ENCODE assay signal across 8 cellular contexts in genomic region chr12:56258820-56259183, GRCh38. TPM values are rescaled to one million over a fixed set of nuclear protein-coding genes. Genes with fewer than 3 reads are reported as not detected.
DNase-seq lines count a peak whose midpoint lies in the region; ATAC-seq, FAIRE-seq and TF ChIP-seq lines count a peak whose summit lies in the region.

No MANE protein-coding gene starts in this region.

- peaks cover 24% of the 10 kb centered on the region for H3K79me2 ChIP-seq in K562 (ENCODE audit: control insufficient read depth, insufficient read depth, low read length)
- peaks cover 6% of the 10 kb centered on the region for H3K79me2 ChIP-seq in mesendoderm (ENCODE audit: control insufficient read depth, insufficient read depth, low read length)

- peak overlapping the region; percentile 83 for H3K56ac ChIP-seq in mesendoderm (ENCODE audit: low read length)

- no peak overlapping the region for H4K8ac ChIP-seq in mesendoderm (ENCODE audit: low read depth, low read length)

- H3K36me3 ChIP-seq in heart right ventricle: peaks cover 0 to 32% (median 21%) of the 10 kb centered on the region in 9 donors
- peaks cover 33% of the 10 kb centered on the region; the same call in 2 of the 3 replicates for H3K36me3 ChIP-seq in K562 (ENCODE audit: control insufficient read depth, insufficient read depth, low read length)
- H3K36me3 ChIP-seq in mesendoderm (ENCODE audit: control insufficient read depth, insufficient read depth, low read length): peaks cover 5% of the 10 kb centered on the region
- H3K36me3 ChIP-seq in vagina: peaks cover 11 to 26% of the 10 kb centered on the region in 2 donors

- H2AK5ac ChIP-seq in mesendoderm (ENCODE audit: low read length): no peak overlapping the region

- H2BK5ac ChIP-seq in mesendoderm (ENCODE audit: low read length): no peak overlapping the region

- no peak for FAIRE-seq in K562 (lab: Jason Lieb, UNC)

- peak overlapping the region; percentile 85 to 95 for H3K9ac ChIP-seq in K562 (ENCODE audit: insufficient read depth in 1 of 2, low read depth in 2 of 2, low read length in 2 of 2)
- H3K9ac ChIP-seq in mesendoderm (ENCODE audit: low read length): peak overlapping the region; percentile 70

- TF ChIP-seq EP300 in K562 (IDR thresholded peaks at IDR 0.05; ENCODE audit: low read length): no peak

- H2BK120ac ChIP-seq in mesendoderm (ENCODE audit: low read depth, low read length): no peak overlapping the region

- BruUV-seq in K562 (replicated peaks; lab: Mats Ljungman, UMichigan): no TSS peak

- H3K27me3 ChIP-seq in heart right ventricle (no peaks in the 10 kb centered on the region), K562 (ENCODE audit: control insufficient read depth in 2 of 2, insufficient read depth in 2 of 2, low read length in 2 of 2) (no peaks in the 10 kb centered on the region), mesendoderm (ENCODE audit: insufficient read depth, low read length, poor library complexity) (no peaks in the 10 kb centered on the region), vagina (no peaks in the 10 kb centered on the region)

- H3K4me2 ChIP-seq in K562 (ENCODE audit: insufficient read depth, low read length) (peak overlapping the region; percentile 97), mesendoderm (ENCODE audit: low read length) (peak overlapping the region; percentile 47)

- intact Hi-C loops in heart right ventricle (cut with DNase I) (loop anchor here in 3 of 10 donors (5.0 kb wide), 2 partner anchors 37 to 52 kb away; partner anchors contain the start of genes NABP2 (in 2 of the 3) and RNF41 (in 2 of the 3)), cardiac septum (cut with DNase I) (loop anchor here (5.0 kb wide), 2 partner anchors 37 to 137 kb away; partner anchors contain the start of genes NABP2 and RNF41), K562 (cut with micrococcal nuclease) (loop anchor here (2.0 kb wide), 2 partner anchors 34 to 140 kb away; partner anchors contain the start of genes NABP2 and ZC3H10), vagina (cut with DNase I) (no loop called here)

- H2BK15ac ChIP-seq in mesendoderm (replicated peaks; ENCODE audit: low read depth): no peak overlapping the region

- peaks cover 12% of the 10 kb centered on the region for H3K79me1 ChIP-seq in mesendoderm (ENCODE audit: low read length)

- H3K27ac ChIP-seq in heart right ventricle: peak overlapping the region; percentile 55 to 96 (median 92)
- H3K27ac ChIP-seq in K562 (ENCODE audit: extremely low read depth, low read depth, low read length): peak overlapping the region; percentile 84
- no peak overlapping the region for H3K27ac ChIP-seq in mesendoderm (ENCODE audit: low read depth, low read length)
- peak overlapping the region; percentile 84 for H3K27ac ChIP-seq in vagina

- H3K18ac ChIP-seq in mesendoderm (ENCODE audit: low read length): peak overlapping the region; percentile 90

- peak overlapping the region; percentile 98 for H2AFZ ChIP-seq in K562 (ENCODE audit: low read depth, low read length)

- no peak overlapping the region for H3K4ac ChIP-seq in mesendoderm (ENCODE audit: low read depth, low read length)

- in situ Hi-C loops in K562 (cut with MboI): loop anchor here (5.0 kb wide), 1 partner anchor 67 kb away; no protein-coding TSS in a partner anchor

- ATAC-seq in heart right ventricle: no peak
- no peak; the same call in none of the 3 replicates for ATAC-seq in K562
- no peak for ATAC-seq in GM18520 (IDR thresholded peaks at IDR 0.05; ENCODE audit: unreplicated experiment)

- 15% methylated on average over 9 of the region's 9 CpGs for WGBS in heart right ventricle, 2 donors
- WGBS in K562 (ENCODE audit: insufficient coverage, low coverage, missing lambda C conversion rate): 24% methylated on average over 8 of the region's 9 CpGs
- no CpG with 5 or more reads among the region's 9 CpGs for WGBS in mesendoderm (ENCODE audit: extremely low coverage, insufficient coverage, low lambda C conversion rate)

- H3K4me1 ChIP-seq in heart right ventricle (peaks cover 7 to 28% (median 22%) of the 10 kb centered on the region in 9 donors), K562 (replicated peaks in 1 of 2; ENCODE audit: control insufficient read depth in 2 of 2, insufficient read depth in 2 of 2, low read length in 2 of 2) (peaks cover 12 to 20% of the 10 kb centered on the region in 2 experiments; a peak in 4 of 5 replicates), mesendoderm (ENCODE audit: control insufficient read depth, low read depth, low read length) (peaks cover 8% of the 10 kb centered on the region), vagina (peaks cover 25% of the 10 kb centered on the region)

- DNase-seq in heart right ventricle (no peak), cardiac septum (ENCODE audit: low spot score) (no peak), K562 (ENCODE audit: extremely low read depth in 1 of 4, low spot score in 3 of 4) (no peak), mesendoderm (no peak), vagina (ENCODE audit: extremely low spot score in 2 of 2) (no peak), amygdala (lab: John Stamatoyannopoulos, UW) (no peak)
- no peak for DNase-seq in activated effector memory CD4-positive, alpha-beta T cell treated with anti-CD3 and anti-CD28 coated beads, Interleukin-2, amount 50 U/mL, for 16 hours

- TF ChIP-seq RAD21 in K562 (CRISPR knock-in tag; conservative IDR thresholded peaks at IDR 0.05 in 1 of 2, IDR thresholded peaks at IDR 0.05 in 1 of 2): no peak

- TF ChIP-seq CTCF in heart right ventricle (IDR thresholded peaks at IDR 0.05) (no peak), K562 (IDR thresholded peaks at IDR 0.05 in 2 of 3, conservative IDR thresholded peaks at IDR 0.05 in 1 of 3; ENCODE audit: insufficient read depth in 2 of 3, low read depth in 1 of 3, low read length in 3 of 3) (no peak), vagina (IDR thresholded peaks at IDR 0.05) (no peak)

- 0 out of 2 replicates have a peak, but pooled peaks have one; percentile 4 for TF ChIP-seq POLR2A in K562 (conservative IDR thresholded peaks at IDR 0.05)
- TF ChIP-seq POLR2A in vagina (IDR thresholded peaks at IDR 0.05): no peak

- no peak overlapping the region for H3K23ac ChIP-seq in mesendoderm (ENCODE audit: low read length)

- H3K4me3 ChIP-seq in heart right ventricle (peak overlapping the region; percentile 78 to 99 (median 98)), K562 (peak overlapping the region; percentile 91), mesendoderm (ENCODE audit: low read length) (peak overlapping the region; percentile 22), vagina (peak overlapping the region; percentile 93 to 99)

- H4K5ac ChIP-seq in mesendoderm (ENCODE audit: low read length): peak overlapping the region; percentile 68

- peaks cover 6% of the 10 kb centered on the region for H4K20me1 ChIP-seq in K562 (replicated peaks; ENCODE audit: control insufficient read depth, insufficient read depth, low read length)

- POLR2A ChIA-PET in K562 (lab: Yijun Ruan, JAX): interaction anchor here (0.6 to 1.5 kb wide), 6 partner anchors 11 to 222 kb away, joined by 3 to 4 read pairs (median 4); no protein-coding TSS in a partner anchor

- no peaks in the 10 kb centered on the region for H3K9me1 ChIP-seq in K562 (ENCODE audit: control insufficient read depth, insufficient read depth, low read length)

- H3K9me3 ChIP-seq in heart right ventricle (no peaks in the 10 kb centered on the region), K562 (replicated peaks; ENCODE audit: control insufficient read depth, insufficient read depth, low read depth, low read length) (no peaks in the 10 kb centered on the region), vagina (no peaks in the 10 kb centered on the region)

- CTCF ChIA-PET in K562 (lab: Yijun Ruan, JAX; ENCODE audit: low intra/inter-chr PET ratio): interaction anchor here (0.8 to 2.4 kb wide), 4 partner anchors 35 to 140 kb away, joined by 3 to 11 read pairs (median 5); partner anchors contain the start of gene SMARCC2

RNA-seq across cellular contexts. Expression of gene ANKRD52, which starts 0.6 kb away (rescaled TPM):
- total RNA-seq in heart right ventricle (10 to 100 TPM; 22.2 to 30.9 (median 26.5) TPM), cardiac septum (28.8 TPM), K562 (2014; rRNA removed) (7.5 and 14.9 TPM in 2 replicates), K562 (2014; rRNA removed; fragmentation: Illumina TruSeq; extraction: Trizol) (5.8 and 7.9 TPM in 2 replicates), K562 (2015; rRNA removed; fragmentation: Illumina TruSeq; extraction: Trizol) (8.7 and 10.2 TPM in 2 replicates), K562 (2021) (39.1 and 46.8 TPM in 2 replicates), vagina (22.6 TPM)
- polyA plus RNA-seq in heart right ventricle (10 to 100 TPM; 10.2 to 10.8 TPM), K562 (2011; rRNA removed) (7.4 and 13.4 TPM in 2 replicates), K562 (2014; fragmentation: Illumina TruSeq; extraction: Trizol) (22.6 and 25.5 TPM in 2 replicates), K562 (2014; fragmentation: Nextera tagmentation; extraction: Ambion mirVana) (under 1 TPM; 0.52 to 0.55 TPM), K562 (2014; rRNA removed) (16.7 and 17.3 TPM in 2 replicates)
- 36.9 and 89.7 TPM in 2 replicates for total RNA-seq in K562 (2011; cell fraction: chromatin; rRNA removed; ENCODE audit: low replicate concordance)
- total RNA-seq in K562 (2011; cell fraction: nucleolus; rRNA removed): 28.3 and 32.8 TPM in 2 replicates
- 34.2 and 38.4 TPM in 2 replicates for total RNA-seq in K562 (2011; cell fraction: nucleoplasm; rRNA removed)
- polyA plus RNA-seq in K562 (2011; cell fraction: cytosol; rRNA removed): 9.9 and 12.9 TPM in 2 replicates
- 33.2 and 50.3 TPM in 2 replicates for polyA plus RNA-seq in K562 (2011; cell fraction: nucleus; rRNA removed)
- polyA plus RNA-seq in K562 (2012): 21.4 and 22.5 TPM in 2 replicates
- 9.5 and 13.7 TPM in 2 replicates for polyA minus RNA-seq in K562 (2011; rRNA and poly(A)+ RNA removed)
- polyA minus RNA-seq in K562 (2011; cell fraction: cytosol; rRNA and poly(A)+ RNA removed): 15.3 and 16.6 TPM in 2 replicates
- polyA minus RNA-seq in K562 (2011; cell fraction: nucleus; rRNA and poly(A)+ RNA removed): 7.7 and 12.7 TPM in 2 replicates
- 12.7 TPM for polyA plus RNA-seq in mesendoderm (2013, experiment 1 of 2)
- polyA plus RNA-seq in mesendoderm (2013, experiment 2 of 2): 11.5 TPM

RNA-seq across cellular contexts. Expression of gene COQ10A, which starts 7.9 kb away (rescaled TPM):
- total RNA-seq in heart right ventricle: 100 to 1,000 TPM in 9 of 10 donors, 10 to 100 TPM in 1; 55.5 to 258 (median 147) TPM
- polyA plus RNA-seq in heart right ventricle: 100 to 1,000 TPM; 101 to 245 TPM
- 86.8 TPM for total RNA-seq in cardiac septum
- 40.5 and 51.5 TPM in 2 replicates for total RNA-seq in K562 (2011; cell fraction: chromatin; rRNA removed; ENCODE audit: low replicate concordance)
- 39.9 and 41.2 TPM in 2 replicates for total RNA-seq in K562 (2011; cell fraction: nucleolus; rRNA removed)
- total RNA-seq in K562 (2011; cell fraction: nucleoplasm; rRNA removed): 38.4 and 43.7 TPM in 2 replicates
- 11.3 and 14.3 TPM in 2 replicates for total RNA-seq in K562 (2014; rRNA removed)
- total RNA-seq in K562 (2014; rRNA removed; fragmentation: Illumina TruSeq; extraction: Trizol): 11.4 and 12.0 TPM in 2 replicates
- 10.0 and 11.0 TPM in 2 replicates for total RNA-seq in K562 (2015; rRNA removed; fragmentation: Illumina TruSeq; extraction: Trizol)
- 12.7 and 14.2 TPM in 2 replicates for total RNA-seq in K562 (2021)
- polyA plus RNA-seq in K562 (2011; rRNA removed): 26.4 and 31.2 TPM in 2 replicates
- polyA plus RNA-seq in K562 (2011; cell fraction: cytosol; rRNA removed): 19.6 and 35.7 TPM in 2 replicates
- polyA plus RNA-seq in K562 (2011; cell fraction: nucleus; rRNA removed): 49.1 and 54.0 TPM in 2 replicates
- polyA plus RNA-seq in K562 (2012): 11.8 and 21.5 TPM in 2 replicates
- polyA plus RNA-seq in K562 (2014; fragmentation: Illumina TruSeq; extraction: Trizol): 16.3 and 19.3 TPM in 2 replicates
- 1 to 10 TPM; 3.1 to 5.7 TPM for polyA plus RNA-seq in K562 (2014; fragmentation: Nextera tagmentation; extraction: Ambion mirVana)
- polyA plus RNA-seq in K562 (2014; rRNA removed): 21.1 and 23.6 TPM in 2 replicates
- 15.2 and 18.2 TPM in 2 replicates for polyA minus RNA-seq in K562 (2011; rRNA and poly(A)+ RNA removed)
- 5.1 and 7.4 TPM in 2 replicates for polyA minus RNA-seq in K562 (2011; cell fraction: cytosol; rRNA and poly(A)+ RNA removed)
- 7.7 and 12.7 TPM in 2 replicates for polyA minus RNA-seq in K562 (2011; cell fraction: nucleus; rRNA and poly(A)+ RNA removed)
- polyA plus RNA-seq in mesendoderm (2013, experiment 1 of 2): 10.5 TPM
- polyA plus RNA-seq in mesendoderm (2013, experiment 2 of 2): 11.0 TPM
- 10.1 TPM for total RNA-seq in vagina

RNA-seq across cellular contexts. Expression of gene SLC39A5, which starts 29.0 kb away (rescaled TPM):
- not detected for total RNA-seq in heart right ventricle
- polyA plus RNA-seq in heart right ventricle: under 1 TPM; 0.20 to 0.59 TPM
- not detected for total RNA-seq in cardiac septum
- total RNA-seq in K562 (2011; cell fraction: chromatin; rRNA removed; ENCODE audit: low replicate concordance): 0.76 and 0.83 TPM in 2 replicates
- 0.67 and 1.6 TPM in 2 replicates for total RNA-seq in K562 (2011; cell fraction: nucleolus; rRNA removed)
- total RNA-seq in K562 (2011; cell fraction: nucleoplasm; rRNA removed): 1.5 and 2.7 TPM in 2 replicates
- total RNA-seq in K562 (2014; rRNA removed): not detected in 2 replicates
- not detected in 2 replicates for total RNA-seq in K562 (2014; rRNA removed; fragmentation: Illumina TruSeq; extraction: Trizol)
- not detected in 2 replicates for total RNA-seq in K562 (2015; rRNA removed; fragmentation: Illumina TruSeq; extraction: Trizol)
- total RNA-seq in K562 (2021): 0.27 TPM in 1 of 2 replicates, not detected in the other
- polyA plus RNA-seq in K562 (2011; rRNA removed): 0.08 and 0.18 TPM in 2 replicates
- 0.06 TPM in 1 of 2 replicates, not detected in the other for polyA plus RNA-seq in K562 (2011; cell fraction: cytosol; rRNA removed)
- 0.41 and 0.42 TPM in 2 replicates for polyA plus RNA-seq in K562 (2011; cell fraction: nucleus; rRNA removed)
- polyA plus RNA-seq in K562 (2012): 0.13 and 0.40 TPM in 2 replicates
- 0.10 TPM in 1 of 2 replicates, not detected in the other for polyA plus RNA-seq in K562 (2014; fragmentation: Illumina TruSeq; extraction: Trizol)
- not detected for polyA plus RNA-seq in K562 (2014; fragmentation: Nextera tagmentation; extraction: Ambion mirVana)
- polyA plus RNA-seq in K562 (2014; rRNA removed): not detected in 2 replicates
- polyA minus RNA-seq in K562 (2011; rRNA and poly(A)+ RNA removed): not detected in 2 replicates
- polyA minus RNA-seq in K562 (2011; cell fraction: cytosol; rRNA and poly(A)+ RNA removed): not detected in 2 replicates
- not detected in 2 replicates for polyA minus RNA-seq in K562 (2011; cell fraction: nucleus; rRNA and poly(A)+ RNA removed)
- 0.07 TPM for polyA plus RNA-seq in mesendoderm (2013, experiment 1 of 2)
- 0.11 TPM for polyA plus RNA-seq in mesendoderm (2013, experiment 2 of 2)
- not detected for total RNA-seq in vagina

RNA-seq across cellular contexts. Expression of gene NABP2, which starts 34.7 kb away (rescaled TPM):
- total RNA-seq in heart right ventricle (10 to 100 TPM; 16.2 to 25.3 (median 20.4) TPM), cardiac septum (19.6 TPM), K562 (2014; rRNA removed) (49.3 and 53.1 TPM in 2 replicates), K562 (2014; rRNA removed; fragmentation: Illumina TruSeq; extraction: Trizol) (38.1 and 38.2 TPM in 2 replicates), K562 (2015; rRNA removed; fragmentation: Illumina TruSeq; extraction: Trizol) (50.0 and 51.5 TPM in 2 replicates), K562 (2021) (39.5 and 43.1 TPM in 2 replicates), vagina (20.4 TPM)
- polyA plus RNA-seq in heart right ventricle (10 to 100 TPM; 13.5 to 27.7 TPM), K562 (2011; rRNA removed) (51.6 and 60.6 TPM in 2 replicates), K562 (2014; fragmentation: Illumina TruSeq; extraction: Trizol) (43.5 and 43.8 TPM in 2 replicates), K562 (2014; fragmentation: Nextera tagmentation; extraction: Ambion mirVana) (10 to 100 TPM; 11.3 to 28.0 TPM), K562 (2014; rRNA removed) (46.8 and 58.2 TPM in 2 replicates)
- total RNA-seq in K562 (2011; cell fraction: chromatin; rRNA removed; ENCODE audit: low replicate concordance): 7.0 and 11.2 TPM in 2 replicates
- 9.1 and 11.5 TPM in 2 replicates for total RNA-seq in K562 (2011; cell fraction: nucleolus; rRNA removed)
- 12.6 and 12.7 TPM in 2 replicates for total RNA-seq in K562 (2011; cell fraction: nucleoplasm; rRNA removed)
- 66.8 and 75.5 TPM in 2 replicates for polyA plus RNA-seq in K562 (2011; cell fraction: cytosol; rRNA removed)
- 13.8 and 14.0 TPM in 2 replicates for polyA plus RNA-seq in K562 (2011; cell fraction: nucleus; rRNA removed)
- polyA plus RNA-seq in K562 (2012): 44.4 and 46.0 TPM in 2 replicates
- 27.9 and 28.7 TPM in 2 replicates for polyA minus RNA-seq in K562 (2011; rRNA and poly(A)+ RNA removed)
- polyA minus RNA-seq in K562 (2011; cell fraction: cytosol; rRNA and poly(A)+ RNA removed): 17.8 and 19.0 TPM in 2 replicates
- polyA minus RNA-seq in K562 (2011; cell fraction: nucleus; rRNA and poly(A)+ RNA removed): 4.4 and 8.1 TPM in 2 replicates
- polyA plus RNA-seq in mesendoderm (2013, experiment 1 of 2): 22.9 TPM
- polyA plus RNA-seq in mesendoderm (2013, experiment 2 of 2): 23.2 TPM

RNA-seq across cellular contexts. Expression of gene RNF41, which starts 37.1 kb away (rescaled TPM):
- 10 to 100 TPM; 43.6 to 66.3 (median 47.0) TPM for total RNA-seq in heart right ventricle
- polyA plus RNA-seq in heart right ventricle: 10 to 100 TPM in 1 of 2 donors, 1 to 10 TPM in 1; 7.0 to 27.0 TPM
- total RNA-seq in cardiac septum: 40.7 TPM
- 38.1 and 80.4 TPM in 2 replicates for total RNA-seq in K562 (2011; cell fraction: chromatin; rRNA removed; ENCODE audit: low replicate concordance)
- 46.2 and 48.2 TPM in 2 replicates for total RNA-seq in K562 (2011; cell fraction: nucleolus; rRNA removed)
- total RNA-seq in K562 (2011; cell fraction: nucleoplasm; rRNA removed): 35.6 and 42.0 TPM in 2 replicates
- total RNA-seq in K562 (2014; rRNA removed): 28.7 and 39.7 TPM in 2 replicates
- 32.2 and 33.8 TPM in 2 replicates for total RNA-seq in K562 (2014; rRNA removed; fragmentation: Illumina TruSeq; extraction: Trizol)
- total RNA-seq in K562 (2015; rRNA removed; fragmentation: Illumina TruSeq; extraction: Trizol): 28.2 and 29.0 TPM in 2 replicates
- total RNA-seq in K562 (2021): 37.1 and 40.6 TPM in 2 replicates
- polyA plus RNA-seq in K562 (2011; rRNA removed): 45.4 and 63.8 TPM in 2 replicates
- 85.1 and 97.2 TPM in 2 replicates for polyA plus RNA-seq in K562 (2011; cell fraction: cytosol; rRNA removed)
- polyA plus RNA-seq in K562 (2011; cell fraction: nucleus; rRNA removed): 35.0 and 44.2 TPM in 2 replicates
- 22.7 and 44.3 TPM in 2 replicates for polyA plus RNA-seq in K562 (2012)
- polyA plus RNA-seq in K562 (2014; fragmentation: Illumina TruSeq; extraction: Trizol): 46.8 and 53.2 TPM in 2 replicates
- 10 to 100 TPM; 29.7 to 30.0 TPM for polyA plus RNA-seq in K562 (2014; fragmentation: Nextera tagmentation; extraction: Ambion mirVana)
- 36.0 and 39.3 TPM in 2 replicates for polyA plus RNA-seq in K562 (2014; rRNA removed)
- polyA minus RNA-seq in K562 (2011; rRNA and poly(A)+ RNA removed): 94.3 and 95.6 TPM in 2 replicates
- 44.2 and 59.1 TPM in 2 replicates for polyA minus RNA-seq in K562 (2011; cell fraction: cytosol; rRNA and poly(A)+ RNA removed)
- 19.4 and 38.8 TPM in 2 replicates for polyA minus RNA-seq in K562 (2011; cell fraction: nucleus; rRNA and poly(A)+ RNA removed)
- 42.1 TPM for polyA plus RNA-seq in mesendoderm (2013, experiment 1 of 2)
- polyA plus RNA-seq in mesendoderm (2013, experiment 2 of 2): 45.8 TPM
- 79.6 TPM for total RNA-seq in vagina

Comparison
In these comparisons a context has a peak if more than half of its experiments do, and no peak if none do; other contexts are left out.
1. H3K4me3 ChIP-seq: peak in every context shown above with its lines; median percentile 98 in heart right ventricle; 96 in vagina; 91 in K562; 22 in mesendoderm.